In the genomic region with DNA sequence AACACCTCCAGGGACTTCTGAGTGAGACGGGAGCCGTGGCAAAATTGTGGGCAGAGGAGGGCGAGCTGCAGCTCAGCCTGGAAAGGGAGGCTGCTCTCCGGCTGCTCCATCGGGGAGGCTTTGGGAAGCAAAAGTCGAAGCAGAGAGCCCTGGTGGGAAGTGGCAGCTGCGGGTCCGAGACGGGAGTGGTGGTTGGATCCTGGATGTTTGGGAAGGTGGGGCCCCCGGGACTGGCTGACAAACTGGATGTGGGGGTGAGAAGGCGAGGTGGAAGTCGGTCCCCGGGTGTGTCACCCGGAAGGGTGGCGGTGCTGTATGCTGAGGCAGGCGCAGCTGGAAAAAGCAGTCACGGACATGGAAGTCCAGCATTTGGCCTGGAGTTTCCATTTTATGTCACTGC, we compare ENCODE assay signal across 18 cellular contexts. TPM values are rescaled to one million over a fixed set of nuclear protein-coding genes. Genes with fewer than 3 reads are reported as not detected.
A peak's percentile ranks its signal among the peaks of the same experiment; 100 is the strongest.
DNase-seq lines count a peak whose midpoint lies in the region; ATAC-seq and TF ChIP-seq lines count a peak whose summit lies in the region.
"Had no signal": no experiment of that assay in that cellular context is flagged by ENCODE, and none has a peak within 500 bp of the region (broad histone marks: within the 10 kb centered on the region; RNA-seq: fewer than 3 reads in every experiment).

No MANE protein-coding gene starts in this region.

- intact Hi-C loops in dorsolateral prefrontal cortex (cut with DNase I) = no loop called here

- no peaks in the 10 kb centered on the region for H3K9me3 Mint-ChIP-seq in activated naive CD8-positive, alpha-beta T cell (ENCODE audit: low read depth)
- no peaks in the 10 kb centered on the region for H3K9me3 Mint-ChIP-seq in activated naive CD8-positive, alpha-beta T cell treated with anti-CD3 and anti-CD28 coated beads for 36 hours
- H3K9me3 Mint-ChIP-seq: stimulated activated naive B cell treated with anti-CD40 and anti-IgM and Interleukin-4, amounts not matched to agents 10 μg/mL and 1 μg/mL and 100 μg/mL, for 72 hours had no signal

- DNase-seq in activated naive CD8-positive, alpha-beta T cell treated with anti-CD3 and anti-CD28 coated beads for 36 hours = no peak
- DNase-seq in H7 = peak; percentile 56
- DNase-seq in dorsolateral prefrontal cortex = peak in 1 of 10 donors; percentile 46
- no peak for DNase-seq in AG08396 (ENCODE audit: low spot score)
- no peak for DNase-seq in WERI-Rb-1
- DNase-seq: activated CD4-positive, CD25-positive, alpha-beta regulatory T cell treated with anti-CD3 and anti-CD28 coated beads, Interleukin-2, amount 50 U/mL, for 72 hours; Caco-2; DMS79; kidney glomerular epithelial cell; NCI-H1417 treated with DMSO at 0.1 percent for 48 hours; NCI-H446 treated with DMSO at 0.1 percent for 48 hours; stimulated activated CD4-positive, alpha-beta T cell treated with anti-CD3 and anti-CD28 coated beads, Interleukin-2, amount 100 ng/mL, for 48 hours; stimulated activated naive B cell treated with anti-CD40 and anti-IgM and Interleukin-4, amounts not matched to agents 10 μg/mL and 1 μg/mL and 100 μg/mL, for 72 hours had no signal

- no peaks in the 10 kb centered on the region for H3K36me3 ChIP-seq in H7 (replicated peaks; ENCODE audit: control insufficient read depth, insufficient read depth, low read length)
- no peaks in the 10 kb centered on the region for H3K36me3 ChIP-seq in skeletal muscle satellite cell (ENCODE audit: insufficient read depth, low read length)
- H3K36me3 ChIP-seq in WERI-Rb-1 = peaks cover 3% of the 10 kb centered on the region
- H3K36me3 ChIP-seq: thoracic aorta had no signal

- H3K9ac ChIP-seq in skeletal muscle satellite cell (ENCODE audit: low read depth, low read length) = no peak overlapping the region
- H3K9ac ChIP-seq: KMS-11 had no signal

- peaks cover 2% of the 10 kb centered on the region for H3K36me3 Mint-ChIP-seq in activated naive CD8-positive, alpha-beta T cell
- H3K36me3 Mint-ChIP-seq in activated naive CD8-positive, alpha-beta T cell treated with anti-CD3 and anti-CD28 coated beads for 36 hours = peaks cover 7% of the 10 kb centered on the region

- TF ChIP-seq CTCF in dorsolateral prefrontal cortex (IDR thresholded peaks at IDR 0.05 in 54 of 56, conservative IDR thresholded peaks at IDR 0.05 in 2 of 56; ENCODE audit: low read depth in 1 of 56, partially characterized antibody in 56 of 56) (no peak), WERI-Rb-1 (IDR thresholded peaks at IDR 0.05; ENCODE audit: low read depth, low read length) (no peak)

- no peaks in the 10 kb centered on the region for H3K9me3 ChIP-seq in skeletal muscle satellite cell (replicated peaks; ENCODE audit: low read length)
- no peaks in the 10 kb centered on the region for H3K9me3 ChIP-seq in WERI-Rb-1 (ENCODE audit: severe bottlenecking)
- H3K9me3 ChIP-seq: Caco-2, thoracic aorta had no signal

- H3K4me1 Mint-ChIP-seq in activated naive CD8-positive, alpha-beta T cell (ENCODE audit: low read depth) = peaks cover 5% of the 10 kb centered on the region
- peaks cover 4% of the 10 kb centered on the region for H3K4me1 Mint-ChIP-seq in activated naive CD8-positive, alpha-beta T cell treated with anti-CD3 and anti-CD28 coated beads for 36 hours

- peaks cover 10% of the 10 kb centered on the region for H3K4me1 ChIP-seq in skeletal muscle satellite cell (ENCODE audit: control insufficient read depth, insufficient read depth, low read length)
- H3K4me1 ChIP-seq: Caco-2 had no signal

- H3K4me3 ChIP-seq in H7 (ENCODE audit: insufficient read depth, low read depth, low read length) (no peak overlapping the region), dorsolateral prefrontal cortex (no peak overlapping the region), skeletal muscle satellite cell (ENCODE audit: low read length) (peak overlapping the region; percentile 20), WERI-Rb-1 (ENCODE audit: low read depth, low read length) (no peak overlapping the region)
- H3K4me3 ChIP-seq: thoracic aorta had no signal

- H3K27me3 Mint-ChIP-seq in activated naive CD8-positive, alpha-beta T cell = no peaks in the 10 kb centered on the region
- H3K27me3 Mint-ChIP-seq in activated naive CD8-positive, alpha-beta T cell treated with anti-CD3 and anti-CD28 coated beads for 36 hours = peaks cover 3% of the 10 kb centered on the region

- ATAC-seq in HG02642 (IDR thresholded peaks at IDR 0.05; ENCODE audit: poor library complexity, unreplicated experiment) = no peak
- ATAC-seq: stimulated activated naive B cell treated with anti-CD40 and anti-IgM and Interleukin-4, amounts not matched to agents 10 μg/mL and 1 μg/mL and 100 μg/mL, for 72 hours had no signal

- peak overlapping the region; percentile 64 for H3K27ac Mint-ChIP-seq in activated naive CD8-positive, alpha-beta T cell
- H3K27ac Mint-ChIP-seq in activated naive CD8-positive, alpha-beta T cell treated with anti-CD3 and anti-CD28 coated beads for 36 hours = no peak overlapping the region

- H3K4me2 ChIP-seq in skeletal muscle satellite cell (ENCODE audit: low read length) = no peak overlapping the region
- H3K4me2 ChIP-seq: KMS-11 had no signal

- H3K27ac ChIP-seq in dorsolateral prefrontal cortex = peak overlapping the region in 50 of 59 donors; percentile 3 to 87 (median 67)
- no peak overlapping the region for H3K27ac ChIP-seq in WERI-Rb-1
- H3K27ac ChIP-seq: KMS-11, thoracic aorta had no signal

- H3K27me3 ChIP-seq in H7 (ENCODE audit: control insufficient read depth, insufficient read depth, low read length) (no peaks in the 10 kb centered on the region), dorsolateral prefrontal cortex (peaks cover 0 to 18% (median 0%) of the 10 kb centered on the region in 45 donors), skeletal muscle satellite cell (ENCODE audit: control insufficient read depth, insufficient read depth, low read length) (peaks cover 29% of the 10 kb centered on the region), WERI-Rb-1 (ENCODE audit: insufficient read depth, low read depth, severe bottlenecking) (no peaks in the 10 kb centered on the region)

- H3K4me3 Mint-ChIP-seq in activated naive CD8-positive, alpha-beta T cell = no peak overlapping the region
- H3K4me3 Mint-ChIP-seq in activated naive CD8-positive, alpha-beta T cell treated with anti-CD3 and anti-CD28 coated beads for 36 hours = no peak overlapping the region
- H3K4me3 Mint-ChIP-seq: stimulated activated naive B cell treated with anti-CD40 and anti-IgM and Interleukin-4, amounts not matched to agents 10 μg/mL and 1 μg/mL and 100 μg/mL, for 72 hours had no signal

RNA-seq across cellular contexts. Expression of a gene that starts 52.1 kb away (rescaled TPM):
- 100 to 1,000 TPM; 209 to 218 TPM for total RNA-seq in activated naive CD8-positive, alpha-beta T cell treated with anti-CD3 and anti-CD28 coated beads for 36 hours
- total RNA-seq in H7 (2014; rRNA removed; shearing (Covaris generic)) = 6.6 and 8.4 TPM in 2 replicates
- 100 to 1,000 TPM in 119 of 120 experiments, 10 to 100 TPM in 1; 82.3 to 377 (median 285) TPM for total RNA-seq in dorsolateral prefrontal cortex
- 1.3 and 1.8 TPM in 2 replicates for total RNA-seq in skeletal muscle satellite cell (2012; rRNA removed)
